In genomic region chr16:11254913-11255736, GRCh38 we compare ENCODE assay signal across 8 cellular contexts. TPM values are rescaled to one million over a fixed set of nuclear protein-coding genes. Genes with fewer than 3 reads are reported as not detected.
DNase-seq lines count a peak whose midpoint lies in the region; ATAC-seq and TF ChIP-seq lines count a peak whose summit lies in the region.

No MANE protein-coding gene starts in this region.

- peak overlapping the region; percentile 89 for H3K4me3 Mint-ChIP-seq in activated B cell treated with CpG ODN at 0.5 μM for 24 hours
- H3K4me3 Mint-ChIP-seq in stimulated activated naive CD8-positive, alpha-beta T cell treated with anti-CD3 and anti-CD28 coated beads, Interleukin-15, Interleukin-2, amounts not matched to agents 100 ng/mL and 50 ng/mL, for 24 hours: peak overlapping the region; percentile 95

- H3K4me1 ChIP-seq in HUES64 (ENCODE audit: insufficient read depth, low read length): peaks cover 11% of the 10 kb centered on the region
- H3K4me1 ChIP-seq in lower lobe of right lung: peaks cover 56% of the 10 kb centered on the region

- H3K36me3 ChIP-seq in HUES64 (ENCODE audit: insufficient read depth, low read length) (peaks cover 23% of the 10 kb centered on the region), lower lobe of right lung (peaks cover 5% of the 10 kb centered on the region)

- no peak for DNase-seq in AG04449 (ENCODE audit: low read depth, low spot score)
- DNase-seq in activated B cell treated with CpG ODN at 0.5 μM for 24 hours: peak; percentile 61
- no peak for DNase-seq in coronary artery (ENCODE audit: low spot score)
- peak; percentile 74 for DNase-seq in lower lobe of right lung
- DNase-seq in kidney glomerular epithelial cell (lab: John Stamatoyannopoulos, UW): no peak

- H3K27ac ChIP-seq in HUES64 (ENCODE audit: low read depth, low read length) (peak overlapping the region; percentile 17; the same call in 1 of the 2 replicates), coronary artery (peak overlapping the region; percentile 97 to 98), lower lobe of right lung (peak overlapping the region; percentile 98)

- no peaks in the 10 kb centered on the region for H3K9me3 Mint-ChIP-seq in activated B cell treated with CpG ODN at 0.5 μM for 24 hours
- H3K9me3 Mint-ChIP-seq in stimulated activated naive CD8-positive, alpha-beta T cell treated with anti-CD3 and anti-CD28 coated beads, Interleukin-15, Interleukin-2, amounts not matched to agents 100 ng/mL and 50 ng/mL, for 24 hours: no peaks in the 10 kb centered on the region

- H3K27me3 ChIP-seq in HUES64 (ENCODE audit: insufficient read depth, low read length) (peaks cover 6% of the 10 kb centered on the region; the same call in 1 of the 2 replicates), lower lobe of right lung (ENCODE audit: low read depth) (no peaks in the 10 kb centered on the region)

- H3K4me1 Mint-ChIP-seq in activated B cell treated with CpG ODN at 0.5 μM for 24 hours: peaks cover 62% of the 10 kb centered on the region
- peaks cover 62% of the 10 kb centered on the region for H3K4me1 Mint-ChIP-seq in stimulated activated naive CD8-positive, alpha-beta T cell treated with anti-CD3 and anti-CD28 coated beads, Interleukin-15, Interleukin-2, amounts not matched to agents 100 ng/mL and 50 ng/mL, for 24 hours (ENCODE audit: low read depth)

- H3K4me3 ChIP-seq in AG04449 (ENCODE audit: low read depth, low read length): peak overlapping the region; percentile 74
- peak overlapping the region; percentile 77 for H3K4me3 ChIP-seq in HUES64 (ENCODE audit: low read length)
- peak overlapping the region; percentile 81 for H3K4me3 ChIP-seq in coronary artery
- H3K4me3 ChIP-seq in lower lobe of right lung: peak overlapping the region; percentile 90

- POLR2A ChIA-PET in AG04449 (lab: Yijun Ruan, JAX) (interaction anchor here (0.6 to 3.0 kb wide), 38 partner anchors 9 to 542 kb away, joined by 3 to 42 read pairs (median 6); partner anchors contain the start of gene PRM3), activated B cell treated with CpG ODN at 0.5 μM for 24 hours (lab: Charles Lee) (interaction anchor here (0.6 to 9.8 kb wide), 83 partner anchors 9 to 720 kb away, joined by 3 to 252 read pairs (median 5); partner anchors contain the start of genes DEXI, LITAF and ZC3H7A)

- TF ChIP-seq CTCF in AG04449 (IDR thresholded peaks at IDR 0.05; ENCODE audit: insufficient read depth, low read length, missing control alignments) (no peak), activated B cell treated with CpG ODN at 0.5 μM for 24 hours (IDR thresholded peaks at IDR 0.05) (no peak), coronary artery (IDR thresholded peaks at IDR 0.05) (no peak), lower lobe of right lung (IDR thresholded peaks at IDR 0.05) (no peak)

- peak overlapping the region; percentile 76 for H3K27ac Mint-ChIP-seq in activated B cell treated with CpG ODN at 0.5 μM for 24 hours
- H3K27ac Mint-ChIP-seq in stimulated activated naive CD8-positive, alpha-beta T cell treated with anti-CD3 and anti-CD28 coated beads, Interleukin-15, Interleukin-2, amounts not matched to agents 100 ng/mL and 50 ng/mL, for 24 hours: peak overlapping the region; percentile 86

- peak overlapping the region; percentile 78 for H3K9ac ChIP-seq in HUES64 (ENCODE audit: low read depth, low read length)

- H3K9me3 ChIP-seq in HUES64 (ENCODE audit: insufficient read depth, low read depth, low read length): no peaks in the 10 kb centered on the region
- H3K9me3 ChIP-seq in lower lobe of right lung: no peaks in the 10 kb centered on the region

- H3K36me3 Mint-ChIP-seq in activated B cell treated with CpG ODN at 0.5 μM for 24 hours (ENCODE audit: low read depth): peaks cover 38% of the 10 kb centered on the region
- peaks cover 36% of the 10 kb centered on the region for H3K36me3 Mint-ChIP-seq in stimulated activated naive CD8-positive, alpha-beta T cell treated with anti-CD3 and anti-CD28 coated beads, Interleukin-15, Interleukin-2, amounts not matched to agents 100 ng/mL and 50 ng/mL, for 24 hours (ENCODE audit: low read depth)

- peak; percentile 31 for ATAC-seq in GM18517 (IDR thresholded peaks at IDR 0.05; ENCODE audit: unreplicated experiment)
- ATAC-seq in activated B cell treated with CpG ODN at 0.5 μM for 24 hours (ENCODE audit: low read depth): no peak
- ATAC-seq in lower lobe of right lung: peak; percentile 3 to 7

- H3K27me3 Mint-ChIP-seq in activated B cell treated with CpG ODN at 0.5 μM for 24 hours: no peaks in the 10 kb centered on the region
- H3K27me3 Mint-ChIP-seq in stimulated activated naive CD8-positive, alpha-beta T cell treated with anti-CD3 and anti-CD28 coated beads, Interleukin-15, Interleukin-2, amounts not matched to agents 100 ng/mL and 50 ng/mL, for 24 hours: peaks cover 2% of the 10 kb centered on the region

- intact Hi-C loops in activated B cell treated with CpG ODN at 0.5 μM for 24 hours (cut with micrococcal nuclease) (loop anchor here (1.0 to 10.0 kb wide), 12 partner anchors 22 to 662 kb away; partner anchors contain the start of gene GSPT1), lower lobe of right lung (cut with DNase I) (loop anchor here (5.0 kb wide), 1 partner anchor 283 kb away; no protein-coding TSS in a partner anchor)

- WGBS in HUES64: 2% methylated on average over 105 of the region's 105 CpGs

- CTCF ChIA-PET in AG04449 (lab: Yijun Ruan, JAX) (interaction anchor here (0.5 to 13.4 kb wide), 48 partner anchors 10 to 468 kb away, joined by 3 to 492 read pairs (median 4); partner anchors contain the start of genes PRM3 and TNP2), activated B cell treated with CpG ODN at 0.5 μM for 24 hours (lab: Charles Lee) (interaction anchor here (0.8 to 7.2 kb wide), 39 partner anchors 9 to 314 kb away, joined by 3 to 98 read pairs (median 5); no protein-coding TSS in a partner anchor)

RNA-seq across cellular contexts. Expression of gene SOCS1, which starts 0.9 kb away (rescaled TPM):
- polyA plus RNA-seq in HUES64 (2013, experiment 1 of 2): 28.3 TPM
- polyA plus RNA-seq in HUES64 (2013, experiment 2 of 2): 28.0 TPM
- total RNA-seq in activated B cell treated with CpG ODN at 0.5 μM for 24 hours (68.6 and 76.2 TPM in 2 replicates), lower lobe of right lung (17.8 TPM)

RNA-seq across cellular contexts. Expression of gene TNP2, which starts 14.0 kb away (rescaled TPM):
- polyA plus RNA-seq in HUES64 (2013, experiment 1 of 2): not detected
- not detected for polyA plus RNA-seq in HUES64 (2013, experiment 2 of 2)
- total RNA-seq in activated B cell treated with CpG ODN at 0.5 μM for 24 hours: not detected in 2 replicates
- not detected for total RNA-seq in lower lobe of right lung

RNA-seq across cellular contexts. Expression of gene PRM3, which starts 18.3 kb away (rescaled TPM):
- not detected for polyA plus RNA-seq in HUES64 (2013, experiment 1 of 2)
- not detected for polyA plus RNA-seq in HUES64 (2013, experiment 2 of 2)
- total RNA-seq in activated B cell treated with CpG ODN at 0.5 μM for 24 hours (not detected in 2 replicates), lower lobe of right lung (not detected)

RNA-seq across cellular contexts. Expression of gene PRM2, which starts 21.2 kb away (rescaled TPM):
- not detected for polyA plus RNA-seq in HUES64 (2013, experiment 1 of 2)
- polyA plus RNA-seq in HUES64 (2013, experiment 2 of 2): not detected
- not detected in 2 replicates for total RNA-seq in activated B cell treated with CpG ODN at 0.5 μM for 24 hours
- total RNA-seq in lower lobe of right lung: not detected

RNA-seq across cellular contexts. Expression of gene PRM1, which starts 26.0 kb away (rescaled TPM):
- polyA plus RNA-seq in HUES64 (2013, experiment 1 of 2): not detected
- polyA plus RNA-seq in HUES64 (2013, experiment 2 of 2): not detected
- total RNA-seq in activated B cell treated with CpG ODN at 0.5 μM for 24 hours (not detected in 2 replicates), lower lobe of right lung (not detected)

Comparison
In these comparisons a context has a peak if more than half of its experiments do, and no peak if none do; other contexts are left out.
1. DNase-seq: peak in activated B cell treated with CpG ODN at 0.5 μM for 24 hours (single experiment) and lower lobe of right lung (single experiment); none in AG04449 (single experiment), coronary artery (single experiment) and kidney glomerular epithelial cell (single experiment).
2. H3K27ac ChIP-seq: peak in every context shown above with its lines; median percentile 98 in lower lobe of right lung; 98 in coronary artery; 17 in HUES64.
3. Peak in every context shown above with its lines, with median percentiles within 50 percentile points of each other: H3K4me3 ChIP-seq.